In genomic region chr17:15921640-15922039, GRCh38 we compare ENCODE assay signal across 26 cellular contexts. TPM values are rescaled to one million over a fixed set of nuclear protein-coding genes. Genes with fewer than 3 reads are reported as not detected.
DNase-seq lines count a peak whose midpoint lies in the region; ATAC-seq, FAIRE-seq and TF ChIP-seq lines count a peak whose summit lies in the region.
"Had no signal": no experiment of that assay in that cellular context is flagged by ENCODE, and none has a peak within 500 bp of the region (broad histone marks: within the 10 kb centered on the region; RNA-seq: fewer than 3 reads in every experiment).

No MANE protein-coding gene starts in this region.

- no peak overlapping the region; the same call in 1 of the 2 replicates for H4K5ac ChIP-seq in IMR-90 (ENCODE audit: low read depth, low read length)
- H4K5ac ChIP-seq in H1 (ENCODE audit: insufficient read length, low read depth, low read length), result no peak overlapping the region

- no peak overlapping the region for H3K14ac ChIP-seq in IMR-90 (replicated peaks; ENCODE audit: low read depth, low read length)
- no peak overlapping the region for H3K14ac ChIP-seq in H1 (ENCODE audit: insufficient read length)

- POLR2A ChIA-PET in IMR-90 (lab: Charles Lee; ENCODE audit: unreplicated experiment), result no interaction called here
- POLR2A ChIA-PET in H1 (lab: Charles Lee; ENCODE audit: partially characterized antibody), result no interaction called here

- no peak overlapping the region for H3K4me3 ChIP-seq in IMR-90 (ENCODE audit: insufficient read depth, low read depth, low read length)
- H3K4me3 ChIP-seq in SJSA1, result no peak overlapping the region
- no peak overlapping the region for H3K4me3 ChIP-seq in H1 (ENCODE audit: extremely low read depth in 1 of 4, insufficient read depth in 2 of 4, low read depth in 3 of 4, low read length in 4 of 4)
- H3K4me3 ChIP-seq in smooth muscle cell, result no peak overlapping the region
- H3K4me3 ChIP-seq in stomach, result no peak overlapping the region
- H3K4me3 ChIP-seq: GM23248, Peyer's patch had no signal

- H2BK5ac ChIP-seq in IMR-90 (ENCODE audit: low read depth, low read length, poor library complexity, severe bottlenecking) (peak overlapping the region; percentile 82), H1 (ENCODE audit: low read depth, low read length) (no peak overlapping the region)

- H2BK120ac ChIP-seq in IMR-90 (ENCODE audit: low read depth, low read length), result peak overlapping the region; percentile 98
- H2BK120ac ChIP-seq in H1 (replicated peaks; ENCODE audit: low read depth, low read length), result no peak overlapping the region

- TF ChIP-seq CTCF in IMR-90 (conservative IDR thresholded peaks at IDR 0.05; ENCODE audit: low read depth, low read length), result no peak
- no peak for TF ChIP-seq CTCF in H1 (IDR thresholded peaks at IDR 0.05; ENCODE audit: control extremely low read depth in 1 of 3, insufficient read depth in 1 of 3, low read depth in 1 of 3, low read length in 3 of 3)
- TF ChIP-seq CTCF in smooth muscle cell (IDR thresholded peaks at IDR 0.05; ENCODE audit: borderline replicate concordance, insufficient read depth, poor library complexity, severe bottlenecking), result no peak
- no peak for TF ChIP-seq CTCF in stomach (IDR thresholded peaks at IDR 0.05)

- H2BK12ac ChIP-seq in H1 (ENCODE audit: low read depth, low read length), result no peak overlapping the region

- DNase-seq in IMR-90 (no peak), SJSA1 (ENCODE audit: low read depth in 1 of 2, low spot score in 2 of 2) (no peak), H1 (ENCODE audit: low read depth in 1 of 2, low spot score in 2 of 2) (no peak), smooth muscle cell (lab: John Stamatoyannopoulos, UW; ENCODE audit: unreplicated experiment) (no peak), NCI-H774 (lab: John Stamatoyannopoulos, UW) (no peak), stomach (no peak)
- DNase-seq: ACHN; DMS153; DND-41; H9; KBM-7; MV-4-11; NCI-H1105; NCI-H1436 treated with DMSO at 0.1 percent for 48 hours; NCI-H187 treated with DMSO at 0.1 percent for 48 hours; NCI-H2171 treated with DMSO at 0.1 percent for 48 hours; NCI-H446; NCI-H524 treated with DMSO at 0.1 percent for 48 hours; NCI-H82; NK-92 treated with Interleukin-12 subunit alpha and Interleukin-12 subunit beta, amount 100 ng/mL, for 24 hours; Peyer's patch; T-cell had no signal

- no peaks in the 10 kb centered on the region for H3K79me1 ChIP-seq in IMR-90 (ENCODE audit: low read depth in 1 of 2, low read length in 2 of 2)
- no peaks in the 10 kb centered on the region for H3K79me1 ChIP-seq in H1 (ENCODE audit: low read depth, low read length)

- H3K27me3 ChIP-seq in IMR-90 (ENCODE audit: control insufficient read depth, insufficient read depth, low read length) (no peaks in the 10 kb centered on the region), SJSA1 (replicated peaks) (no peaks in the 10 kb centered on the region), H1 (replicated peaks in 1 of 4; ENCODE audit: control insufficient read depth in 3 of 4, extremely low read depth in 1 of 4, insufficient read depth in 3 of 4, low read length in 3 of 4) (peaks cover 0 to 16% (median 9%) of the 10 kb centered on the region in 4 experiments; a peak in 5 of 7 replicates), smooth muscle cell (ENCODE audit: low read depth) (no peaks in the 10 kb centered on the region), stomach (peaks cover 0 to 18% (median 13%) of the 10 kb centered on the region in 3 donors)

- peaks cover 3% of the 10 kb centered on the region; the same call in 1 of the 2 replicates for H3K23me2 ChIP-seq in H1 (ENCODE audit: low read depth, low read length)

- intact Hi-C loops in IMR-90 (cut with micrococcal nuclease) (loop anchor here (2.0 kb wide), 1 partner anchor 77 kb away; the partner anchor contains the start of genes TTC19 and ZSWIM7), stomach (cut with DNase I; ENCODE audit: low total_unique reads) (no loop called here)

- H2AK5ac ChIP-seq in IMR-90 (ENCODE audit: low read depth, low read length), result no peak overlapping the region
- H2AK5ac ChIP-seq in H1 (ENCODE audit: low read depth, low read length), result no peak overlapping the region

- H3K4me1 ChIP-seq in IMR-90 (ENCODE audit: control insufficient read depth, insufficient read depth, low read length) (peaks cover 4% of the 10 kb centered on the region), SJSA1 (replicated peaks) (peaks cover 31% of the 10 kb centered on the region), H1 (replicated peaks in 1 of 4; ENCODE audit: control insufficient read depth in 3 of 4, insufficient read depth in 4 of 4, low read length in 3 of 4) (peaks cover 0 to 4% (median 3%) of the 10 kb centered on the region in 4 experiments; a peak in 4 of 7 replicates), smooth muscle cell (ENCODE audit: low read depth) (no peaks in the 10 kb centered on the region), stomach (peaks cover 5 to 32% (median 13%) of the 10 kb centered on the region in 4 donors)

- TF ChIP-seq POLR2A in IMR-90 (IDR thresholded peaks at IDR 0.05; ENCODE audit: low read depth, low read length) (no peak), H1 (IDR thresholded peaks at IDR 0.05; ENCODE audit: control extremely low read depth in 1 of 2, low read depth in 2 of 2, low read length in 2 of 2) (no peak), stomach (IDR thresholded peaks at IDR 0.05) (no peak)

- dilution Hi-C loops in IMR-90 (cut with HindIII; ENCODE audit: low sequenced_read_pairs, unreplicated experiment), result no loop called here

- H3K18ac ChIP-seq in IMR-90 (ENCODE audit: low read depth, low read length) (peak overlapping the region; percentile 36; the same call in 1 of the 2 replicates), H1 (ENCODE audit: extremely low read depth, low read length) (no peak overlapping the region)

- in situ Hi-C loops in IMR-90 (cut with MboI; ENCODE audit: low sequenced_read_pairs), result no loop called here

- H3F3A ChIP-seq in smooth muscle cell (ENCODE audit: low read depth), result peaks cover 10% of the 10 kb centered on the region

- H3K79me2 ChIP-seq in H1 (ENCODE audit: control insufficient read depth in 1 of 2, insufficient read depth in 2 of 2, low read length in 2 of 2), result no peaks in the 10 kb centered on the region
- H3K79me2 ChIP-seq in smooth muscle cell (ENCODE audit: low read depth), result no peaks in the 10 kb centered on the region

- no peak overlapping the region for H3K23ac ChIP-seq in IMR-90 (ENCODE audit: low read depth, low read length)
- H3K23ac ChIP-seq in H1 (ENCODE audit: insufficient read length), result no peak overlapping the region

- peaks cover 2% of the 10 kb centered on the region; the same call in 1 of the 2 replicates for H3K9me3 ChIP-seq in IMR-90 (ENCODE audit: control insufficient read depth, insufficient read depth, low read length)
- H3K9me3 ChIP-seq in SJSA1 (replicated peaks), result 0 out of 2 replicates have a peak, but pooled peaks cover 2% of the 10 kb centered on the region
- H3K9me3 ChIP-seq in H1 (ENCODE audit: insufficient read depth in 2 of 2, low read depth in 1 of 2, low read length in 1 of 2), result no peaks in the 10 kb centered on the region
- peaks cover 3% of the 10 kb centered on the region for H3K9me3 ChIP-seq in smooth muscle cell (replicated peaks; ENCODE audit: low read depth)
- peaks cover 0 to 6% (median 0%) of the 10 kb centered on the region in 4 donors for H3K9me3 ChIP-seq in stomach
- H3K9me3 ChIP-seq: Peyer's patch had no signal

- H2BK20ac ChIP-seq in IMR-90 (ENCODE audit: low read depth, low read length) (peak overlapping the region; percentile 96), H1 (ENCODE audit: low read length) (no peak overlapping the region)

- no peak overlapping the region for H3K27ac ChIP-seq in IMR-90 (ENCODE audit: insufficient read depth, low read length)
- H3K27ac ChIP-seq in SJSA1, result peak overlapping the region; percentile 76
- no peak overlapping the region for H3K27ac ChIP-seq in H1 (ENCODE audit: low read depth, low read length)
- H3K27ac ChIP-seq in smooth muscle cell (ENCODE audit: low read depth), result peak overlapping the region; percentile 46
- no peak overlapping the region for H3K27ac ChIP-seq in stomach
- H3K27ac ChIP-seq: Peyer's patch had no signal

- TF ChIP-seq RAD21 in IMR-90 (IDR thresholded peaks at IDR 0.05; ENCODE audit: low read length) (no peak), H1 (IDR thresholded peaks at IDR 0.05 in 1 of 2, conservative IDR thresholded peaks at IDR 0.05 in 1 of 2; ENCODE audit: low read depth in 2 of 2, low read length in 2 of 2) (no peak)

- H3K36me3 ChIP-seq in IMR-90 (ENCODE audit: control insufficient read depth, insufficient read depth, low read length), result no peaks in the 10 kb centered on the region
- H3K36me3 ChIP-seq in SJSA1, result no peaks in the 10 kb centered on the region
- no peaks in the 10 kb centered on the region for H3K36me3 ChIP-seq in H1 (ENCODE audit: control insufficient read depth in 2 of 4, insufficient read depth in 4 of 4, low read length in 3 of 4)
- no peaks in the 10 kb centered on the region for H3K36me3 ChIP-seq in smooth muscle cell (ENCODE audit: low read depth)
- H3K36me3 ChIP-seq in stomach, result no peaks in the 10 kb centered on the region
- H3K36me3 ChIP-seq: Peyer's patch had no signal

- no peak overlapping the region for H2AFZ ChIP-seq in IMR-90 (replicated peaks; ENCODE audit: low read length, poor library complexity)
- no peak overlapping the region for H2AFZ ChIP-seq in H1 (ENCODE audit: low read length)
- no peak overlapping the region for H2AFZ ChIP-seq in smooth muscle cell (ENCODE audit: low read depth)
- H2AFZ ChIP-seq: GM23248 had no signal

- H3K56ac ChIP-seq in IMR-90 (ENCODE audit: extremely low read depth, insufficient read depth, low read length), result 0 out of 2 replicates have a peak overlapping the region, but pooled peaks have one; percentile 69
- H3K56ac ChIP-seq in H1 (replicated peaks; ENCODE audit: insufficient read length, low read depth, low read length), result no peak overlapping the region

- H4K8ac ChIP-seq in IMR-90 (ENCODE audit: low read depth in 2 of 2, low read length in 2 of 2), result peak overlapping the region in 1 of 2 experiments; percentile 70; a peak in 2 of 4 replicates
- H4K8ac ChIP-seq in H1 (ENCODE audit: extremely low read depth, insufficient read depth, low read length), result no peak overlapping the region

- CTCF ChIA-PET in IMR-90 (lab: Yijun Ruan, JAX) (no interaction called here), H1 (lab: Charles Lee; ENCODE audit: partially characterized antibody) (no interaction called here)

- H2BK15ac ChIP-seq in IMR-90 (ENCODE audit: low read depth, low read length) (peak overlapping the region; percentile 39; the same call in 1 of the 3 replicates), H1 (ENCODE audit: low read length) (no peak overlapping the region)

- no peak overlapping the region; the same call in 1 of the 2 replicates for H3K4ac ChIP-seq in IMR-90 (ENCODE audit: low read depth, low read length)
- no peak overlapping the region for H3K4ac ChIP-seq in H1 (replicated peaks; ENCODE audit: insufficient read length, low read depth, low read length)

- no peak for ATAC-seq in IMR-90 (ENCODE audit: low read depth)
- ATAC-seq in HG02678 (IDR thresholded peaks at IDR 0.05; ENCODE audit: unreplicated experiment), result no peak
- ATAC-seq: T-cell had no signal

- H4K20me1 ChIP-seq in IMR-90 (ENCODE audit: insufficient read depth, low read length) (no peaks in the 10 kb centered on the region), H1 (replicated peaks in 1 of 2; ENCODE audit: control insufficient read depth in 1 of 2, insufficient read depth in 2 of 2, low read length in 2 of 2) (no peaks in the 10 kb centered on the region), smooth muscle cell (ENCODE audit: low read depth) (no peaks in the 10 kb centered on the region)

- H3K9ac ChIP-seq in IMR-90 (ENCODE audit: low read depth, low read length) (no peak overlapping the region), H1 (replicated peaks in 1 of 4; ENCODE audit: extremely low read depth in 1 of 4, low read depth in 3 of 4, low read length in 3 of 4) (no peak overlapping the region), smooth muscle cell (ENCODE audit: low read depth) (no peak overlapping the region)

- no peak overlapping the region for H3K4me2 ChIP-seq in IMR-90 (ENCODE audit: low read depth, low read length)
- H3K4me2 ChIP-seq in H1 (ENCODE audit: insufficient read depth in 1 of 2, low read depth in 2 of 2, low read length in 2 of 2), result no peak overlapping the region
- H3K4me2 ChIP-seq in smooth muscle cell, result no peak overlapping the region

- no peak overlapping the region for H2AK9ac ChIP-seq in IMR-90 (replicated peaks; ENCODE audit: low read depth, low read length, poor library complexity)

- no peak for FAIRE-seq in H1 (lab: Jason Lieb, UNC)
- FAIRE-seq: GM12892, HepG2 had no signal

- no peak for TF ChIP-seq EP300 in H1 (IDR thresholded peaks at IDR 0.05; ENCODE audit: borderline replicate concordance in 1 of 2, low read depth in 2 of 2, low read length in 2 of 2)
- no peak for TF ChIP-seq EP300 in stomach (IDR thresholded peaks at IDR 0.05)

- no TSS peak for BruUV-seq in IMR-90 (replicated peaks; lab: Mats Ljungman, UMichigan)

- H4K91ac ChIP-seq in IMR-90 (ENCODE audit: insufficient read depth, low read depth, low read length), result no peak overlapping the region
- H4K91ac ChIP-seq in H1 (replicated peaks; ENCODE audit: insufficient read length, low read length), result no peak overlapping the region

- peaks cover 3% of the 10 kb centered on the region for H3K9me1 ChIP-seq in IMR-90 (ENCODE audit: insufficient read depth, low read length)

RNA-seq across cellular contexts. Expression of gene ADORA2B, which starts 23.3 kb away (rescaled TPM):
- total RNA-seq in IMR-90 (2012; rRNA removed) (5.2 and 5.8 TPM in 2 replicates), smooth muscle cell (14.2 and 24.7 TPM in 2 replicates), stomach (10 to 100 TPM in 1 of 5 donors, 1 to 10 TPM in 1, under 1 TPM in 1, not detected in 2; 0.72 to 18.8 (median 3.5) TPM)
- polyA plus RNA-seq in IMR-90 (2012; rRNA removed) (5.5 and 6.1 TPM in 2 replicates), H1 (2011; rRNA removed) (6.9 and 8.2 TPM in 2 replicates), smooth muscle cell (17.0 and 18.8 TPM in 2 replicates), stomach (1 to 10 TPM in 1 of 3 donors, under 1 TPM in 2; 0.25 to 6.3 (median 0.61) TPM)
- 2.7 and 7.4 TPM in 2 replicates for polyA plus RNA-seq in IMR-90 (2012; cell fraction: cytosol; rRNA removed)
- 2.3 and 3.4 TPM in 2 replicates for polyA plus RNA-seq in IMR-90 (2012; cell fraction: nucleus; rRNA removed; ENCODE audit: low replicate concordance)
- 8.5 and 19.5 TPM in 2 replicates for total RNA-seq in SJSA1 (2014; rRNA removed; shearing (Covaris generic))
- 2.6 and 3.3 TPM in 2 replicates for total RNA-seq in H1 (2021; fragmentation: NEBNext Ultra II Directional; extraction: Animal tissue kit (Norgen Biotek cat#: 25700))
- 4.8 TPM for polyA plus RNA-seq in H1 (2011; cell fraction: cytosol; rRNA removed)
- polyA plus RNA-seq in H1 (2011; cell fraction: nucleus; rRNA removed), result 4.8 TPM
- polyA plus RNA-seq in H1 (2012, experiment 1 of 2), result 4.1 to 5.4 TPM (median 4.3 TPM) in 4 replicates
- 3.7 TPM for polyA plus RNA-seq in H1 (2012, experiment 2 of 2)
- polyA plus RNA-seq in H1 (2013, experiment 1 of 2), result 1.9 TPM
- polyA plus RNA-seq in H1 (2013, experiment 2 of 2), result 2.3 TPM
- 6.0 TPM in 2 replicates for polyA minus RNA-seq in H1 (2011; rRNA and poly(A)+ RNA removed)
- polyA minus RNA-seq in H1 (2011; cell fraction: cytosol; rRNA and poly(A)+ RNA removed), result 3.7 TPM
- polyA minus RNA-seq in H1 (2011; cell fraction: nucleus; rRNA and poly(A)+ RNA removed), result 7.1 TPM

Comparison
In these comparisons a context has a peak if more than half of its experiments do, and no peak if none do; other contexts are left out.
1. H3K27ac ChIP-seq: peak in SJSA1 (single experiment) and smooth muscle cell (single experiment); none in IMR-90 (single experiment), H1 (single experiment) and stomach (0 of 5).